8 cellular contexts compared by ENCODE assay signal in genomic region chr18:3447895-3448844, GRCh38. TPM values are rescaled to one million over a fixed set of nuclear protein-coding genes. Genes with fewer than 3 reads are reported as not detected.
DNase-seq lines count a peak whose midpoint lies in the region; ATAC-seq and TF ChIP-seq lines count a peak whose summit lies in the region.

No MANE protein-coding gene starts in this region.

- no peaks in the 10 kb centered on the region for H3K36me3 ChIP-seq in ectodermal cell (ENCODE audit: control insufficient read depth, insufficient read depth, low read length)

- CTCF ChIA-PET in CD4-positive, alpha-beta T cell (lab: Charles Lee) = interaction anchor here (0.6 to 3.7 kb wide), 10 partner anchors 9 to 157 kb away, joined by 3 to 17 read pairs (median 4); no protein-coding TSS in a partner anchor
- CTCF ChIA-PET in activated CD4-positive, alpha-beta memory T cell treated with anti-CD3 and anti-CD28 coated beads, Interleukin-2, amount 10 ng/mL, durations not matched to agents 7 days and 5 days (lab: Charles Lee) = interaction anchor here (0.6 to 2.9 kb wide), 12 partner anchors 10 to 296 kb away, joined by 3 to 18 read pairs (median 4); no protein-coding TSS in a partner anchor

- peak overlapping the region; percentile 99 for H3K27ac Mint-ChIP-seq in CD4-positive, alpha-beta T cell
- peak overlapping the region; percentile 99 for H3K27ac Mint-ChIP-seq in activated CD4-positive, alpha-beta memory T cell treated with anti-CD3 and anti-CD28 coated beads, Interleukin-2, amount 10 ng/mL, durations not matched to agents 7 days and 5 days

- H3K9me3 ChIP-seq in CD4-positive, alpha-beta T cell (ENCODE audit: control insufficient read depth, low read length) = no peaks in the 10 kb centered on the region
- H3K9me3 ChIP-seq in ectodermal cell (ENCODE audit: control insufficient read depth, low read length) = no peaks in the 10 kb centered on the region

- peaks cover 13% of the 10 kb centered on the region for H3K4me1 ChIP-seq in ectodermal cell (ENCODE audit: control insufficient read depth, insufficient read depth, low read length)

- peak; percentile 52 for ATAC-seq in CD4-positive, alpha-beta T cell (ENCODE audit: poor library complexity)
- ATAC-seq in GM19455 (IDR thresholded peaks at IDR 0.05; ENCODE audit: unreplicated experiment) (peak; percentile 59), HG03575 (IDR thresholded peaks at IDR 0.05; ENCODE audit: extremely low read depth, insufficient number of reproducible peaks, low FRiP score, unreplicated experiment) (peak; percentile 41)

- peak overlapping the region; percentile 98 for H3K27ac ChIP-seq in CD4-positive, alpha-beta T cell (ENCODE audit: low read depth, low read length)
- H3K27ac ChIP-seq in ectodermal cell (ENCODE audit: insufficient read depth, low read depth, low read length, poor library complexity, severe bottlenecking) = peak overlapping the region; percentile 100

- 0% methylated on average over 62 to 63 of the region's 63 CpGs for whole genome bisulfite sequencing in ectodermal cell, 2 experiments

- no peaks in the 10 kb centered on the region for H3K27me3 ChIP-seq in CD4-positive, alpha-beta T cell (ENCODE audit: control insufficient read depth, insufficient read depth, low read length)
- H3K27me3 ChIP-seq in ectodermal cell (ENCODE audit: control insufficient read depth, insufficient read depth, low read length, poor library complexity, severe bottlenecking) = no peaks in the 10 kb centered on the region

- H3K4me3 Mint-ChIP-seq in CD4-positive, alpha-beta T cell = peak overlapping the region; percentile 95
- H3K4me3 Mint-ChIP-seq in activated CD4-positive, alpha-beta memory T cell treated with anti-CD3 and anti-CD28 coated beads, Interleukin-2, amount 10 ng/mL, durations not matched to agents 7 days and 5 days = peak overlapping the region; percentile 92

- peaks cover 39% of the 10 kb centered on the region for H3K36me3 Mint-ChIP-seq in CD4-positive, alpha-beta T cell (ENCODE audit: low read depth)
- peaks cover 10% of the 10 kb centered on the region for H3K36me3 Mint-ChIP-seq in activated CD4-positive, alpha-beta memory T cell treated with anti-CD3 and anti-CD28 coated beads, Interleukin-2, amount 10 ng/mL, durations not matched to agents 7 days and 5 days (ENCODE audit: low read depth)

- peak overlapping the region; percentile 92 for H3K4me3 ChIP-seq in ectodermal cell (ENCODE audit: insufficient read depth, low read depth, low read length)

- DNase-seq in CD4-positive, alpha-beta T cell = peak; percentile 74 to 89 (median 82)
- DNase-seq in NCI-H774 (lab: John Stamatoyannopoulos, UW) (peak; percentile 89), lung microvascular endothelial cell (ENCODE audit: low read depth in 2 of 2) (peak; percentile 95 to 98)
- peak; percentile 88 for DNase-seq in activated CD4-positive, alpha-beta memory T cell treated with anti-CD3 and anti-CD28 coated beads, Interleukin-2, amount 10 ng/mL, durations not matched to agents 7 days and 5 days
- peak; percentile 41 to 53 (median 53) for DNase-seq in stimulated activated CD4-positive, alpha-beta T cell treated with anti-CD3 and anti-CD28 coated beads, TNF-alpha, amount 100 ng/mL, for 4 hours (ENCODE audit: low read depth in 3 of 3)

- POLR2A ChIA-PET in CD4-positive, alpha-beta T cell (lab: Charles Lee) = interaction anchor here (0.6 to 9.4 kb wide), 33 partner anchors 9 to 1847 kb away, joined by 3 to 123 read pairs (median 6); partner anchors contain the start of genes MYL12A, MYL12B and ZBTB14
- POLR2A ChIA-PET in activated CD4-positive, alpha-beta memory T cell treated with anti-CD3 and anti-CD28 coated beads, Interleukin-2, amount 10 ng/mL, durations not matched to agents 7 days and 5 days (lab: Charles Lee) = interaction anchor here (0.6 to 7.9 kb wide), 21 partner anchors 8 to 812 kb away, joined by 3 to 74 read pairs (median 4); partner anchors contain the start of genes MYL12A and MYL12B

- H3K9me3 Mint-ChIP-seq in CD4-positive, alpha-beta T cell = no peaks in the 10 kb centered on the region
- no peaks in the 10 kb centered on the region for H3K9me3 Mint-ChIP-seq in activated CD4-positive, alpha-beta memory T cell treated with anti-CD3 and anti-CD28 coated beads, Interleukin-2, amount 10 ng/mL, durations not matched to agents 7 days and 5 days

- H3K27me3 Mint-ChIP-seq in CD4-positive, alpha-beta T cell = peaks cover 5% of the 10 kb centered on the region
- H3K27me3 Mint-ChIP-seq in activated CD4-positive, alpha-beta memory T cell treated with anti-CD3 and anti-CD28 coated beads, Interleukin-2, amount 10 ng/mL, durations not matched to agents 7 days and 5 days = no peaks in the 10 kb centered on the region

- H3K4me1 Mint-ChIP-seq in CD4-positive, alpha-beta T cell (ENCODE audit: low read depth) = peaks cover 47% of the 10 kb centered on the region
- H3K4me1 Mint-ChIP-seq in activated CD4-positive, alpha-beta memory T cell treated with anti-CD3 and anti-CD28 coated beads, Interleukin-2, amount 10 ng/mL, durations not matched to agents 7 days and 5 days = peaks cover 31% of the 10 kb centered on the region

- intact Hi-C loops in CD4-positive, alpha-beta T cell (cut with DNase I, micrococcal nuclease) = loop anchor here (1.0 to 10.0 kb wide), 5 partner anchors 146 to 791 kb away; partner anchors contain the start of genes MYL12B (in 1 of the 2) and SMCHD1 (in 1 of the 2)

- no peak for TF ChIP-seq CTCF in CD4-positive, alpha-beta T cell (IDR thresholded peaks at IDR 0.05)

RNA-seq across cellular contexts. Expression of gene TGIF1, which starts 1.8 kb away (rescaled TPM):
- 10 to 100 TPM; 54.6 to 55.4 TPM for total RNA-seq in CD4-positive, alpha-beta T cell
- total RNA-seq in activated CD4-positive, alpha-beta memory T cell treated with anti-CD3 and anti-CD28 coated beads, Interleukin-2, amount 10 ng/mL, durations not matched to agents 7 days and 5 days = 10 to 100 TPM; 23.3 to 24.7 TPM
- polyA plus RNA-seq in ectodermal cell (2013, experiment 1 of 4) = 177 TPM
- 192 TPM for polyA plus RNA-seq in ectodermal cell (2013, experiment 2 of 4)
- 175 TPM for polyA plus RNA-seq in ectodermal cell (2013, experiment 3 of 4)
- polyA plus RNA-seq in ectodermal cell (2013, experiment 4 of 4) = 186 TPM
- total RNA-seq in lung microvascular endothelial cell = 64.7 and 109 TPM in 2 replicates

Comparison
In these comparisons a context has a peak if more than half of its experiments do, and no peak if none do; other contexts are left out.
1. Peak in every context shown above with its lines: DNase-seq, ATAC-seq, H3K4me3 ChIP-seq and H3K27ac ChIP-seq.